Comparison of ENCODE assay signal across 33 cellular contexts in genomic region chr20:55053389-55053788, GRCh38.
"Had no signal": no experiment of that assay in that cellular context is flagged by ENCODE, and none has a peak within 500 bp of the region (broad histone marks: within the 10 kb centered on the region; RNA-seq: fewer than 3 reads in every experiment).

No MANE protein-coding gene starts in this region.

- ATAC-seq: activated CD8-positive, alpha-beta T cell treated with anti-CD3 and anti-CD28 coated beads for 36 hours; activated naive CD4-positive, alpha-beta T cell treated with anti-CD3 and anti-CD28 coated beads, Interleukin-2, amount 50 U/mL, for 72 hours; activated T-cell treated with anti-CD3 and anti-CD28 coated beads, Interleukin-2, amount 50 U/mL, for 4 hours; activated T-cell treated with anti-CD3 and anti-CD28 coated beads, Interleukin-2, amount 50 U/mL, for 72 hours; activated T-helper 17 cell treated with anti-CD3 and anti-CD28 coated beads, Interleukin-2, amount 50 U/mL, for 72 hours had no signal

- H3K9me3 ChIP-seq: adrenal gland, colonic mucosa had no signal

- DNase-seq: activated B cell treated with CpG ODN at 0.5 μM for 24 hours; activated CD4-positive, alpha-beta memory T cell treated with anti-CD3 and anti-CD28 coated beads for 36 hours; activated CD4-positive, alpha-beta T cell treated with anti-CD3 and anti-CD28 coated beads for 4 hours; activated CD4-positive, alpha-beta T cell treated with anti-CD3 and anti-CD28 coated beads, Interleukin-2, amount 10 ng/mL, durations not matched to agents 24 days and 14 days; activated CD4-positive, alpha-beta T cell treated with anti-CD3 and anti-CD28 coated beads, Interleukin-2, amount 50 U/mL, for 1 hour; activated CD4-positive, alpha-beta T cell treated with anti-CD3 and anti-CD28 coated beads, Interleukin-2, amount 50 U/mL, for 4 hours; activated CD4-positive, CD25-positive, alpha-beta regulatory T cell treated with anti-CD3 and anti-CD28 coated beads, Interleukin-2, amount 50 U/mL, for 72 hours; activated CD8-positive, alpha-beta memory T cell treated with anti-CD3 and anti-CD28 coated beads, Interleukin-2, amount 50 U/mL, for 4 hours; activated CD8-positive, alpha-beta T cell treated with anti-CD3 and anti-CD28 coated beads for 36 hours; activated effector memory CD4-positive, alpha-beta T cell treated with anti-CD3 and anti-CD28 coated beads, Interleukin-2, amount 50 U/mL, for 16 hours; activated gamma-delta T cell treated with Interleukin-2 at 50 U/mL for 16 hours; activated naive CD4-positive, alpha-beta T cell; activated naive CD4-positive, alpha-beta T cell treated with anti-CD3 and anti-CD28 coated beads for 36 hours; activated naive CD4-positive, alpha-beta T cell treated with anti-CD3 and anti-CD28 coated beads, Interleukin-2, amount 50 U/mL, for 16 hours; activated naive CD8-positive, alpha-beta T cell treated with anti-CD3 and anti-CD28 coated beads for 36 hours; activated T-cell treated with anti-CD3 and anti-CD28 coated beads for 4 hours; activated T-cell treated with anti-CD3 and anti-CD28 coated beads, Interleukin-2, amount 50 U/mL, for 1 hour; activated T-cell treated with anti-CD3 and anti-CD28 coated beads, Interleukin-2, amount 50 U/mL, for 4 hours; activated T-cell treated with anti-CD3 and anti-CD28 coated beads, Interleukin-2, amount 50 U/mL, for 72 hours; adrenal gland; amniotic stem cell; aorta; caudate nucleus; cerebellar nuclear complex; colonic mucosa; T-helper 2 cell; T-helper 9 cell had no signal

- H3K4me1 ChIP-seq: adrenal gland, colonic mucosa had no signal

- FAIRE-seq: bronchial epithelial cell, TTC549 had no signal

- H3K27me3 ChIP-seq: adrenal gland, cardiac muscle cell, colonic mucosa had no signal

- H3K27ac ChIP-seq: adrenal gland, cardiac muscle cell, colonic mucosa, VCaP had no signal

- H3K4me3 ChIP-seq: adrenal gland, cardiac muscle cell, colonic mucosa had no signal

- H3K36me3 ChIP-seq: adrenal gland, cardiac muscle cell, colonic mucosa had no signal
